ENCODE assay signal across 8 cellular contexts in genomic region chr7:47979145-47979831, GRCh38. TPM values are rescaled to one million over a fixed set of nuclear protein-coding genes. Genes with fewer than 3 reads are reported as not detected.
DNase-seq lines count a peak whose midpoint lies in the region; ATAC-seq and TF ChIP-seq lines count a peak whose summit lies in the region.

Gene HUS1 (minus strand): TSS chr7:47979615. CDS start chr7:47979519, 96 bp downstream.

- peak within 1 kb of the TSS; percentile 59 for H2BK120ac ChIP-seq in IMR-90 (ENCODE audit: low read depth, low read length)

- H3K4me3 ChIP-seq in IMR-90 (ENCODE audit: insufficient read depth, low read depth, low read length) (peak within 1 kb of the TSS; percentile 84), mucosa of descending colon (peak within 1 kb of the TSS; percentile 39)

- H3K56ac ChIP-seq in IMR-90 (ENCODE audit: extremely low read depth, insufficient read depth, low read length), result peak within 1 kb of the TSS; percentile 87

- peak within 1 kb of the TSS; percentile 93 for H3K9ac ChIP-seq in IMR-90 (ENCODE audit: low read depth, low read length)

- BruUV-seq in IMR-90 (replicated peaks; lab: Mats Ljungman, UMichigan), result no TSS peak

- no peak for TF ChIP-seq RAD21 in IMR-90 (IDR thresholded peaks at IDR 0.05; ENCODE audit: low read length)

- peak within 1 kb of the TSS; percentile 87 for H2AK9ac ChIP-seq in IMR-90 (replicated peaks; ENCODE audit: low read depth, low read length, poor library complexity)

- peak within 1 kb of the TSS; percentile 97 for H3K14ac ChIP-seq in IMR-90 (replicated peaks; ENCODE audit: low read depth, low read length)

- H4K91ac ChIP-seq in IMR-90 (ENCODE audit: insufficient read depth, low read depth, low read length), result peak within 1 kb of the TSS; percentile 95

- H3K27ac ChIP-seq in IMR-90 (ENCODE audit: insufficient read depth, low read length) (peak within 1 kb of the TSS; percentile 95), epithelial cell of prostate (peak within 1 kb of the TSS; percentile 79)

- intact Hi-C loops in IMR-90 (cut with micrococcal nuclease) (loop anchor here (1.0 kb wide), 1 partner anchor 109 kb away; no protein-coding TSS in a partner anchor), mucosa of descending colon (cut with DNase I, micrococcal nuclease) (no loop called here)

- peak within 1 kb of the TSS; percentile 81 for H3K18ac ChIP-seq in IMR-90 (ENCODE audit: low read depth, low read length)

- H2BK5ac ChIP-seq in IMR-90 (ENCODE audit: low read depth, low read length, poor library complexity, severe bottlenecking), result peak within 1 kb of the TSS; percentile 81

- no peak within 1 kb of the TSS for H2BK20ac ChIP-seq in IMR-90 (ENCODE audit: low read depth, low read length)

- no peaks in the 10 kb centered on the region for H3K9me1 ChIP-seq in IMR-90 (ENCODE audit: insufficient read depth, low read length)

- peak within 1 kb of the TSS; percentile 96 for H2AFZ ChIP-seq in IMR-90 (replicated peaks; ENCODE audit: low read length, poor library complexity)

- TF ChIP-seq CTCF in IMR-90 (conservative IDR thresholded peaks at IDR 0.05; ENCODE audit: low read depth, low read length) (no peak), mucosa of descending colon (IDR thresholded peaks at IDR 0.05) (no peak)

- 0 out of 3 replicates have a peak within 1 kb of the TSS, but pooled peaks have one; percentile 19 for H2BK15ac ChIP-seq in IMR-90 (ENCODE audit: low read depth, low read length)

- H3K4ac ChIP-seq in IMR-90 (ENCODE audit: low read depth, low read length), result peak within 1 kb of the TSS; percentile 86

- 1% methylated on average over 23 of the region's 62 CpGs; no CpG with 5 or more reads in 1 of the 2 experiments for WGBS in IMR-90 (ENCODE audit: extremely low coverage in 2 of 2, insufficient read length in 1 of 2), 2 experiments

- DNase-seq in DMS153 (lab: John Stamatoyannopoulos, UW), result peak; percentile 93
- DNase-seq in IMR-90, result peak; percentile 81
- DNase-seq in OCI-M2 (lab: John Stamatoyannopoulos, UW; ENCODE audit: unreplicated experiment), result peak; percentile 66
- DNase-seq in activated T-cell treated with anti-CD3 and anti-CD28 coated beads for 4 hours, result peak; percentile 88
- DNase-seq in epithelial cell of prostate (ENCODE audit: low read depth, low spot score), result peak; percentile 12
- DNase-seq in mucosa of descending colon, result peak; percentile 93 to 96 (median 94)
- peak; percentile 87 for DNase-seq in stimulated activated CD8-positive, alpha-beta memory T cell treated with anti-CD3 and anti-CD28 coated beads, Interleukin-4, amount 100 ng/mL, for 24 hours (ENCODE audit: low read depth)

- ATAC-seq in GM21529 (IDR thresholded peaks at IDR 0.05; ENCODE audit: unreplicated experiment), result peak; percentile 99
- peak; percentile 100 for ATAC-seq in IMR-90 (ENCODE audit: low read depth)
- peak; percentile 100 for ATAC-seq in mucosa of descending colon

- H4K20me1 ChIP-seq in IMR-90 (ENCODE audit: insufficient read depth, low read length), result no peaks in the 10 kb centered on the region

- peak; percentile 90 for TF ChIP-seq POLR2A in IMR-90 (IDR thresholded peaks at IDR 0.05; ENCODE audit: low read depth, low read length)

- in situ Hi-C loops in IMR-90 (cut with MboI; ENCODE audit: low sequenced_read_pairs), result no loop called here

- peaks cover 21 to 30% of the 10 kb centered on the region in 2 experiments for H3K79me1 ChIP-seq in IMR-90 (ENCODE audit: low read depth in 1 of 2, low read length in 2 of 2)

- H3K4me1 ChIP-seq in IMR-90 (ENCODE audit: control insufficient read depth, insufficient read depth, low read length), result peaks cover 3% of the 10 kb centered on the region
- H3K4me1 ChIP-seq in mucosa of descending colon (ENCODE audit: low read depth), result peaks cover 9% of the 10 kb centered on the region

- H4K5ac ChIP-seq in IMR-90 (ENCODE audit: low read depth, low read length), result peak within 1 kb of the TSS; percentile 91

- peak within 1 kb of the TSS; percentile 93 for H3K23ac ChIP-seq in IMR-90 (ENCODE audit: low read depth, low read length)

- POLR2A ChIA-PET in IMR-90 (lab: Charles Lee; ENCODE audit: unreplicated experiment), result no interaction called here

- peaks cover 2% of the 10 kb centered on the region; the same call in 1 of the 2 replicates for H3K27me3 ChIP-seq in IMR-90 (ENCODE audit: control insufficient read depth, insufficient read depth, low read length)

- CTCF ChIA-PET in IMR-90 (lab: Yijun Ruan, JAX), result interaction anchor here (0.9 kb wide), 1 partner anchor 9 kb away, joined by 4 read pairs; no protein-coding TSS in a partner anchor

- H4K8ac ChIP-seq in IMR-90 (ENCODE audit: low read depth in 2 of 2, low read length in 2 of 2), result peak within 1 kb of the TSS; percentile 87 to 95

- dilution Hi-C loops in IMR-90 (cut with HindIII; ENCODE audit: low sequenced_read_pairs, unreplicated experiment), result loop anchor here (25.0 kb wide), 1 partner anchor 133 kb away; no protein-coding TSS in a partner anchor

- H3K36me3 ChIP-seq in IMR-90 (ENCODE audit: control insufficient read depth, insufficient read depth, low read length) (peaks cover 24% of the 10 kb centered on the region), mucosa of descending colon (ENCODE audit: low read depth) (peaks cover 4% of the 10 kb centered on the region)

- H3K9me3 ChIP-seq in IMR-90 (ENCODE audit: control insufficient read depth, insufficient read depth, low read length), result no peaks in the 10 kb centered on the region
- no peaks in the 10 kb centered on the region for H3K9me3 ChIP-seq in mucosa of descending colon

- peak within 1 kb of the TSS; percentile 67 for H2AK5ac ChIP-seq in IMR-90 (ENCODE audit: low read depth, low read length)

- H3K4me2 ChIP-seq in IMR-90 (ENCODE audit: low read depth, low read length), result peak within 1 kb of the TSS; percentile 91

TF ChIP-seq in IMR-90, 13 proteins besides CTCF, POLR2A, EP300 and RAD21:
- TF ChIP-seq MXI1 (IDR thresholded peaks at IDR 0.05; ENCODE audit: borderline replicate concordance, low read depth, low read length), result peak; percentile 68; the same call in 1 of the 2 replicates
- TF ChIP-seq SMC3 (IDR thresholded peaks at IDR 0.05; ENCODE audit: low read depth, low read length), result no peak; the same call in 1 of the 2 replicates
- peak; percentile 84 for TF ChIP-seq BHLHE40 (IDR thresholded peaks at IDR 0.05; ENCODE audit: low read depth, low read length)
- no peak for TF ChIP-seq MAFK (IDR thresholded peaks at IDR 0.05; ENCODE audit: low read depth, low read length)
- TF ChIP-seq FOS (IDR thresholded peaks at IDR 0.05; ENCODE audit: low read depth, low read length), result no peak
- TF ChIP-seq MAZ (IDR thresholded peaks at IDR 0.05; ENCODE audit: borderline replicate concordance, low read depth, low read length), result peak; percentile 57; the same call in 1 of the 2 replicates
- TF ChIP-seq, protein P1, sequence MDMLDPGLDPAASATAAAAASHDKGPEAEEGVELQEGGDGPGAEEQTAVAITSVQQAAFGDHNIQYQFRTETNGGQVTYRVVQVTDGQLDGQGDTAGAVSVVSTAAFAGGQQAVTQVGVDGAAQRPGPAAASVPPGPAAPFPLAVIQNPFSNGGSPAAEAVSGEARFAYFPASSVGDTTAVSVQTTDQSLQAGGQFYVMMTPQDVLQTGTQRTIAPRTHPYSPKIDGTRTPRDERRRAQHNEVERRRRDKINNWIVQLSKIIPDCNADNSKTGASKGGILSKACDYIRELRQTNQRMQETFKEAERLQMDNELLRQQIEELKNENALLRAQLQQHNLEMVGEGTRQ (IDR thresholded peaks at IDR 0.05; ENCODE audit: low read depth, low read length), result peak; percentile 11; the same call in 1 of the 2 replicates

RNA-seq across cellular contexts. Expression of gene HUS1, which starts in this region (rescaled TPM):
- total RNA-seq in IMR-90 (2012; rRNA removed) (18.3 and 31.9 TPM in 2 replicates), mucosa of descending colon (10 to 100 TPM; 44.8 to 53.7 (median 47.4) TPM)
- 12.7 and 16.2 TPM in 2 replicates for polyA plus RNA-seq in IMR-90 (2012; rRNA removed)
- polyA plus RNA-seq in IMR-90 (2012; cell fraction: cytosol; rRNA removed), result 5.2 TPM in 2 replicates
- 5.6 and 24.4 TPM in 2 replicates for polyA plus RNA-seq in IMR-90 (2012; cell fraction: nucleus; rRNA removed; ENCODE audit: low replicate concordance)

Comparison
In these comparisons a context has a peak if more than half of its experiments do, and no peak if none do; other contexts are left out.
1. Peak in every context shown above with its lines: DNase-seq, ATAC-seq, H3K4me3 ChIP-seq and H3K27ac ChIP-seq.
2. DNase-seq: peak in every context shown above with its lines; median percentile 94 in mucosa of descending colon; 93 in DMS153; 88 in activated T-cell treated with anti-CD3 and anti-CD28 coated beads for 4 hours; 87 in stimulated activated CD8-positive, alpha-beta memory T cell treated with anti-CD3 and anti-CD28 coated beads, Interleukin-4, amount 100 ng/mL, for 24 hours; 81 in IMR-90; 66 in OCI-M2; 12 in epithelial cell of prostate.